ENCODE assay signal across 34 cellular contexts in the genomic region with DNA sequence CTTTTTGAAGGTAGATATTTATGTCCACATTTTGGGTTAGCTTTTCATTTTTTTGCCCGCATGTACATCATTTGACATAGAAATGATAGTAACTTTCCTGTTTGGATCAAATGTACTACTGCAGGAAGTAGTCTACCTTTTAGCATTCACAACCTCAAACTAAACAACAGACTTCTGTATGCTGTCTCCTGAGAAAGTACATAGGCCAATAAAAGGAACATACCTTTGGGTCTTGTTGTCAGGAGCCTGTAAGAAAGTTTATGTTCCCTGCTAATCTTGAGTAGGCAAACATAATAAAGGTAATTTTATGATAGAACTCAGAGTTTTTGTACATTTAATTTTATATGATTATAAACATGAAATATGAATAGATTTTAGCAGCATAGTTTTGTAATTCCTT.
"Had no signal": no experiment of that assay in that cellular context is flagged by ENCODE, and none has a peak within 500 bp of the region (broad histone marks: within the 10 kb centered on the region; RNA-seq: fewer than 3 reads in every experiment).

No MANE protein-coding gene starts in this region.

- H3K27me3 ChIP-seq: ascending aorta, cardiac muscle cell, colonic mucosa, gastroesophageal sphincter, hepatocyte, neutrophil, ovary, upper lobe of left lung had no signal

- H3K36me3 ChIP-seq: ascending aorta, cardiac muscle cell, colonic mucosa, gastroesophageal sphincter, neutrophil, ovary, prostate gland, upper lobe of left lung, WERI-Rb-1 had no signal

- H3K36me3 Mint-ChIP-seq: activated naive CD4-positive, alpha-beta T cell treated with anti-CD3 and anti-CD28 coated beads, Interleukin-2, amount 50 U/mL, for 72 hours; stimulated activated memory B cell treated with anti-CD40 and anti-IgM and Interleukin-4, amounts not matched to agents 10 μg/mL and 1 μg/mL and 100 μg/mL, for 72 hours had no signal

- H3K4me3 Mint-ChIP-seq: activated T-cell treated with anti-CD3 and anti-CD28 coated beads, Interleukin-2, amount 50 U/mL, for 4 hours; activated T-helper 17 cell treated with anti-CD3 and anti-CD28 coated beads, Interleukin-2, amount 50 U/mL, for 72 hours; brain; nephron progenitor cell; stimulated activated memory B cell treated with anti-CD40 and anti-IgM and Interleukin-4, amounts not matched to agents 10 μg/mL and 1 μg/mL and 100 μg/mL, for 72 hours; stimulated activated naive CD8-positive, alpha-beta T cell treated with anti-CD3 and anti-CD28 coated beads, Interleukin-15, amount 100 ng/mL, for 72 hours had no signal

- H3K27ac ChIP-seq: ascending aorta, cardiac muscle cell, colonic mucosa, gastroesophageal sphincter, hepatocyte, neutrophil, ovary, prostate gland, skin epidermis, upper lobe of left lung, WERI-Rb-1 had no signal

- H3K4me3 ChIP-seq: ascending aorta, cardiac muscle cell, colonic mucosa, gastroesophageal sphincter, hepatocyte, ovary, prostate gland, skin epidermis, upper lobe of left lung had no signal

- H3K9me3 Mint-ChIP-seq: activated naive CD4-positive, alpha-beta T cell treated with anti-CD3 and anti-CD28 coated beads, Interleukin-2, amount 50 U/mL, for 72 hours; activated T-cell treated with anti-CD3 and anti-CD28 coated beads, Interleukin-2, amount 50 U/mL, for 4 hours; activated T-helper 17 cell treated with anti-CD3 and anti-CD28 coated beads, Interleukin-2, amount 50 U/mL, for 72 hours; stimulated activated memory B cell treated with anti-CD40 and anti-IgM and Interleukin-4, amounts not matched to agents 10 μg/mL and 1 μg/mL and 100 μg/mL, for 72 hours; stimulated activated naive CD8-positive, alpha-beta T cell treated with anti-CD3 and anti-CD28 coated beads, Interleukin-15, amount 100 ng/mL, for 72 hours had no signal

- H3K4me1 ChIP-seq: colonic mucosa, prostate gland had no signal

- H3K27ac Mint-ChIP-seq: activated T-helper 17 cell treated with anti-CD3 and anti-CD28 coated beads, Interleukin-2, amount 50 U/mL, for 72 hours; brain; nephron progenitor cell; stimulated activated memory B cell treated with anti-CD40 and anti-IgM and Interleukin-4, amounts not matched to agents 10 μg/mL and 1 μg/mL and 100 μg/mL, for 72 hours; stimulated activated naive CD8-positive, alpha-beta T cell treated with anti-CD3 and anti-CD28 coated beads, Interleukin-15, amount 100 ng/mL, for 72 hours had no signal

- H3K9me3 ChIP-seq: ascending aorta, colonic mucosa, gastroesophageal sphincter, neutrophil, ovary, prostate gland, upper lobe of left lung had no signal

- DNase-seq: activated CD4-positive, alpha-beta T cell treated with anti-CD3 and anti-CD28 coated beads for 48 hours; activated CD4-positive, alpha-beta T cell treated with anti-CD3 and anti-CD28 coated beads, Interleukin-2, amount 50 U/mL, for 48 hours; activated CD8-positive, alpha-beta memory T cell treated with anti-CD3 and anti-CD28 coated beads, Interleukin-2, amount 50 U/mL, for 48 hours; activated gamma-delta T cell treated with Interleukin-2 at 50 U/mL for 16 hours; activated T-cell treated with anti-CD3 and anti-CD28 coated beads, Interleukin-2, amount 50 U/mL, for 4 hours; cerebellar nuclear complex; colonic mucosa; effector memory CD4-positive, alpha-beta T cell; midbrain; nephron progenitor cell; ovary; retina; stimulated activated CD4-positive, alpha-beta T cell treated with anti-CD3 and anti-CD28 coated beads, Interleukin-4, amount 100 ng/mL, for 4 hours; stimulated activated CD8-positive, alpha-beta memory T cell treated with anti-CD3 and anti-CD28 coated beads, Interleukin-4, amount 100 ng/mL, for 48 hours; stimulated activated naive CD8-positive, alpha-beta T cell treated with anti-CD3 and anti-CD28 coated beads, Interleukin-15, amount 100 ng/mL, for 72 hours; substantia nigra; T-helper 9 cell; upper lobe of left lung; WERI-Rb-1 had no signal

- H3K4me1 Mint-ChIP-seq: nephron progenitor cell had no signal

- ATAC-seq: activated CD4-positive, CD25-positive, alpha-beta regulatory T cell treated with anti-CD3 and anti-CD28 coated beads, Interleukin-2, amount 50 U/mL, for 24 hours; activated naive CD4-positive, alpha-beta T cell treated with anti-CD3 and anti-CD28 coated beads, Interleukin-2, amount 50 U/mL, for 72 hours; activated T-cell treated with anti-CD3 and anti-CD28 coated beads, Interleukin-2, amount 50 U/mL, for 4 hours; activated T-helper 17 cell treated with anti-CD3 and anti-CD28 coated beads, Interleukin-2, amount 50 U/mL, for 72 hours; gastroesophageal sphincter; sciatic nerve; stimulated activated memory B cell treated with anti-CD40 and anti-IgM and Interleukin-4, amounts not matched to agents 10 μg/mL and 1 μg/mL and 100 μg/mL, for 72 hours; stimulated activated naive CD8-positive, alpha-beta T cell treated with anti-CD3 and anti-CD28 coated beads, Interleukin-15, amount 100 ng/mL, for 72 hours had no signal

- FAIRE-seq: keratinocyte, TTC549 had no signal

- H3K4me2 ChIP-seq: hepatocyte had no signal

- H3K27me3 Mint-ChIP-seq: activated T-helper 17 cell treated with anti-CD3 and anti-CD28 coated beads, Interleukin-2, amount 50 U/mL, for 72 hours; brain; stimulated activated memory B cell treated with anti-CD40 and anti-IgM and Interleukin-4, amounts not matched to agents 10 μg/mL and 1 μg/mL and 100 μg/mL, for 72 hours; stimulated activated naive CD8-positive, alpha-beta T cell treated with anti-CD3 and anti-CD28 coated beads, Interleukin-15, amount 100 ng/mL, for 72 hours had no signal
